Comparison of ENCODE assay signal across 1 cellular context in genomic region chr14:32028599-32028998, GRCh38.
TF ChIP-seq lines count a peak whose summit lies in the region.

No MANE protein-coding gene starts in this region.

TF ChIP-seq in HepG2, 621 proteins besides CTCF, POLR2A, EP300 and RAD21:
- TF ChIP-seq AKNA (CRISPR knock-in tag; IDR thresholded peaks at IDR 0.05; ENCODE audit: borderline replicate concordance) = no peak
- peak; percentile 64 for TF ChIP-seq ZNF143 (CRISPR knock-in tag; IDR thresholded peaks at IDR 0.05)
- no peak for TF ChIP-seq BORCS8-MEF2B (CRISPR knock-in tag; IDR thresholded peaks at IDR 0.05)
